Comparison of ENCODE assay signal across 1 cellular context in the genomic region with DNA sequence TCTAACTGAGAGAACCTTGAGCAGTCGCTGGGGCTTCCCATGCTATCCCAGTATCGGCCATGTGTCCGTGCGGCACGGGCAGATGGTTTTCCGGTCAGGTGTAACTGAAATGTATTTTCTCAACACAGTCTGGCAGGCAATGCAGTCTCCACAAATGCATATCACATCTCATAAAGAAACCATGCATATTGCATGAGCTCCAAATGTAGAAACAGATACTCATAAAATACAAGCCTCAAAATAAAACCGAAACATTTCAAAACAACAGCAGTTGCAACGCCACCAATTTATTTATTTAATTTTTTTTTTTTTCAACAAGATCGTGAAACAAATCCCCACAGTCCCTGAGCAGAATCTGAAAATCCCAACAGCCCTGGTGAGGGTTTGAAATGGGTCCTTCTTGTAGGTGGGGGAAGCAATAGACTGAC.
TF ChIP-seq lines count a peak whose summit lies in the region.

No MANE protein-coding gene starts in this region.

TF ChIP-seq in HepG2, 621 proteins besides CTCF, POLR2A, EP300 and RAD21 (continued from another document):
- TF ChIP-seq, protein P1, sequence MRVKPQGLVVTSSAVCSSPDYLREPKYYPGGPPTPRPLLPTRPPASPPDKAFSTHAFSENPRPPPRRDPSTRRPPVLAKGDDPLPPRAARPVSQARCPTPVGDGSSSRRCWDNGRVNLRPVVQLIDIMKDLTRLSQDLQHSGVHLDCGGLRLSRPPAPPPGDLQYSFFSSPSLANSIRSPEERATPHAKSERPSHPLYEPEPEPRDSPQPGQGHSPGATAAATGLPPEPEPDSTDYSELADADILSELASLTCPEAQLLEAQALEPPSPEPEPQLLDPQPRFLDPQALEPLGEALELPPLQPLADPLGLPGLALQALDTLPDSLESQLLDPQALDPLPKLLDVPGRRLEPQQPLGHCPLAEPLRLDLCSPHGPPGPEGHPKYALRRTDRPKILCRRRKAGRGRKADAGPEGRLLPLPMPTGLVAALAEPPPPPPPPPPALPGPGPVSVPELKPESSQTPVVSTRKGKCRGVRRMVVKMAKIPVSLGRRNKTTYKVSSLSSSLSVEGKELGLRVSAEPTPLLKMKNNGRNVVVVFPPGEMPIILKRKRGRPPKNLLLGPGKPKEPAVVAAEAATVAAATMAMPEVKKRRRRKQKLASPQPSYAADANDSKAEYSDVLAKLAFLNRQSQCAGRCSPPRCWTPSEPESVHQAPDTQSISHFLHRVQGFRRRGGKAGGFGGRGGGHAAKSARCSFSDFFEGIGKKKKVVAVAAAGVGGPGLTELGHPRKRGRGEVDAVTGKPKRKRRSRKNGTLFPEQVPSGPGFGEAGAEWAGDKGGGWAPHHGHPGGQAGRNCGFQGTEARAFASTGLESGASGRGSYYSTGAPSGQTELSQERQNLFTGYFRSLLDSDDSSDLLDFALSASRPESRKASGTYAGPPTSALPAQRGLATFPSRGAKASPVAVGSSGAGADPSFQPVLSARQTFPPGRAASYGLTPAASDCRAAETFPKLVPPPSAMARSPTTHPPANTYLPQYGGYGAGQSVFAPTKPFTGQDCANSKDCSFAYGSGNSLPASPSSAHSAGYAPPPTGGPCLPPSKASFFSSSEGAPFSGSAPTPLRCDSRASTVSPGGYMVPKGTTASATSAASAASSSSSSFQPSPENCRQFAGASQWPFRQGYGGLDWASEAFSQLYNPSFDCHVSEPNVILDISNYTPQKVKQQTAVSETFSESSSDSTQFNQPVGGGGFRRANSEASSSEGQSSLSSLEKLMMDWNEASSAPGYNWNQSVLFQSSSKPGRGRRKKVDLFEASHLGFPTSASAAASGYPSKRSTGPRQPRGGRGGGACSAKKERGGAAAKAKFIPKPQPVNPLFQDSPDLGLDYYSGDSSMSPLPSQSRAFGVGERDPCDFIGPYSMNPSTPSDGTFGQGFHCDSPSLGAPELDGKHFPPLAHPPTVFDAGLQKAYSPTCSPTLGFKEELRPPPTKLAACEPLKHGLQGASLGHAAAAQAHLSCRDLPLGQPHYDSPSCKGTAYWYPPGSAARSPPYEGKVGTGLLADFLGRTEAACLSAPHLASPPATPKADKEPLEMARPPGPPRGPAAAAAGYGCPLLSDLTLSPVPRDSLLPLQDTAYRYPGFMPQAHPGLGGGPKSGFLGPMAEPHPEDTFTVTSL (CRISPR knock-in tag; IDR thresholded peaks at IDR 0.05; ENCODE audit: borderline replicate concordance), result no peak
- TF ChIP-seq, protein P2, sequence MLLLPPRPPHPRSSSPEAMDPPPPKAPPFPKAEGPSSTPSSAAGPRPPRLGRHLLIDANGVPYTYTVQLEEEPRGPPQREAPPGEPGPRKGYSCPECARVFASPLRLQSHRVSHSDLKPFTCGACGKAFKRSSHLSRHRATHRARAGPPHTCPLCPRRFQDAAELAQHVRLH (CRISPR knock-in tag; IDR thresholded peaks at IDR 0.05; ENCODE audit: borderline replicate concordance, low read depth), result no peak
TF ChIP-seq in HepG2: peak in this region for 0.
